In genomic region chr20:44706371-44707258, GRCh38 we compare ENCODE assay signal across 14 cellular contexts. TPM values are rescaled to one million over a fixed set of nuclear protein-coding genes. Genes with fewer than 3 reads are reported as not detected.
DNase-seq lines count a peak whose midpoint lies in the region; ATAC-seq and TF ChIP-seq lines count a peak whose summit lies in the region.
"Had no signal": no experiment of that assay in that cellular context is flagged by ENCODE, and none has a peak within 500 bp of the region (broad histone marks: within the 10 kb centered on the region; RNA-seq: fewer than 3 reads in every experiment).

No MANE protein-coding gene starts in this region.

- DNase-seq in AG20443 (ENCODE audit: low spot score): peak; percentile 82
- DNase-seq in M059J (ENCODE audit: low read depth): peak; percentile 61
- DNase-seq in fibroblast of gingiva (ENCODE audit: low read depth): peak; percentile 91
- peak; percentile 66 for DNase-seq in renal cortical epithelial cell (ENCODE audit: low read depth)
- no peak for DNase-seq in activated T-helper 2 cell treated with anti-CD3 and anti-CD28 coated beads, Interferon-gamma antibody, Interleukin-2, Interleukin-4, amounts not matched to agents 10 μg/mL and 5 μg/mL and 100 μg/mL, durations not matched to agents 14 hours and 24 hours and 36 hours (ENCODE audit: low spot score)
- DNase-seq in HEK293T (ENCODE audit: extremely low spot score): no peak
- DNase-seq in cerebellar cortex (ENCODE audit: low spot score): no peak
- DNase-seq: activated effector memory CD4-positive, alpha-beta T cell treated with Interleukin-2 at 50 U/mL for 16 hours; C1 segment of cervical spinal cord; naive thymus-derived CD8-positive, alpha-beta T cell; NCI-H2029; stimulated activated CD4-positive, alpha-beta T cell treated with anti-CD3 and anti-CD28 coated beads, Interleukin-4, amount 100 ng/mL, for 24 hours had no signal

- H3K4me3 Mint-ChIP-seq in activated T-helper 2 cell treated with anti-CD3 and anti-CD28 coated beads, Interferon-gamma antibody, Interleukin-2, Interleukin-4, amounts not matched to agents 10 μg/mL and 5 μg/mL and 100 μg/mL, durations not matched to agents 14 hours and 24 hours and 36 hours (ENCODE audit: low read depth): no peak overlapping the region
- H3K4me3 Mint-ChIP-seq: naive thymus-derived CD8-positive, alpha-beta T cell had no signal

- no peaks in the 10 kb centered on the region for H3K9me3 Mint-ChIP-seq in activated T-helper 2 cell treated with anti-CD3 and anti-CD28 coated beads, Interferon-gamma antibody, Interleukin-2, Interleukin-4, amounts not matched to agents 10 μg/mL and 5 μg/mL and 100 μg/mL, durations not matched to agents 14 hours and 24 hours and 36 hours
- H3K9me3 Mint-ChIP-seq: naive thymus-derived CD8-positive, alpha-beta T cell had no signal

- no peaks in the 10 kb centered on the region for H3K36me3 Mint-ChIP-seq in activated T-helper 2 cell treated with anti-CD3 and anti-CD28 coated beads, Interferon-gamma antibody, Interleukin-2, Interleukin-4, amounts not matched to agents 10 μg/mL and 5 μg/mL and 100 μg/mL, durations not matched to agents 14 hours and 24 hours and 36 hours (ENCODE audit: low read depth)
- H3K36me3 Mint-ChIP-seq: naive thymus-derived CD8-positive, alpha-beta T cell had no signal

- no peaks in the 10 kb centered on the region for H3K27me3 Mint-ChIP-seq in activated T-helper 2 cell treated with anti-CD3 and anti-CD28 coated beads, Interferon-gamma antibody, Interleukin-2, Interleukin-4, amounts not matched to agents 10 μg/mL and 5 μg/mL and 100 μg/mL, durations not matched to agents 14 hours and 24 hours and 36 hours (ENCODE audit: low read depth)

- no peak overlapping the region for H3K27ac Mint-ChIP-seq in activated T-helper 2 cell treated with anti-CD3 and anti-CD28 coated beads, Interferon-gamma antibody, Interleukin-2, Interleukin-4, amounts not matched to agents 10 μg/mL and 5 μg/mL and 100 μg/mL, durations not matched to agents 14 hours and 24 hours and 36 hours

- no peaks in the 10 kb centered on the region for H3K4me1 Mint-ChIP-seq in activated T-helper 2 cell treated with anti-CD3 and anti-CD28 coated beads, Interferon-gamma antibody, Interleukin-2, Interleukin-4, amounts not matched to agents 10 μg/mL and 5 μg/mL and 100 μg/mL, durations not matched to agents 14 hours and 24 hours and 36 hours (ENCODE audit: low read depth)

- ATAC-seq in HG02884 (IDR thresholded peaks at IDR 0.05; ENCODE audit: unreplicated experiment): no peak
- ATAC-seq: HepG2; naive thymus-derived CD8-positive, alpha-beta T cell had no signal

- intact Hi-C loops in activated T-helper 2 cell treated with anti-CD3 and anti-CD28 coated beads, Interferon-gamma antibody, Interleukin-2, Interleukin-4, amounts not matched to agents 10 μg/mL and 5 μg/mL and 100 μg/mL, durations not matched to agents 14 hours and 24 hours and 36 hours (cut with micrococcal nuclease): no loop called here

- POLR2A ChIA-PET in HEK293T (lab: Yijun Ruan, JAX): no interaction called here

- CTCF ChIA-PET in HEK293T (lab: Yijun Ruan, JAX): no interaction called here

TF ChIP-seq in HEK293T, 16 proteins besides CTCF, POLR2A, EP300 and RAD21:
- TF ChIP-seq BHLHE40 (IDR thresholded peaks at IDR 0.05; ENCODE audit: borderline replicate concordance) (no peak), HDGF (IDR thresholded peaks at IDR 0.05; ENCODE audit: borderline replicate concordance) (no peak), NFRKB (IDR thresholded peaks at IDR 0.05) (no peak), FOXA1 (IDR thresholded peaks at IDR 0.05) (no peak), ZNF384 (IDR thresholded peaks at IDR 0.05) (no peak), ARNT (IDR thresholded peaks at IDR 0.05) (no peak), SP1 (IDR thresholded peaks at IDR 0.05) (no peak), TARDBP (IDR thresholded peaks at IDR 0.05) (no peak), FOXK2 (IDR thresholded peaks at IDR 0.05) (no peak), FOXM1 (IDR thresholded peaks at IDR 0.05; ENCODE audit: borderline replicate concordance) (no peak), SUZ12 (IDR thresholded peaks at IDR 0.05) (no peak), CTBP1 (IDR thresholded peaks at IDR 0.05; ENCODE audit: borderline replicate concordance) (no peak), ELF4 (IDR thresholded peaks at IDR 0.05) (no peak), L3MBTL2 (conservative IDR thresholded peaks at IDR 0.05) (no peak), LEF1 (IDR thresholded peaks at IDR 0.05; ENCODE audit: borderline replicate concordance) (no peak)
- TF ChIP-seq, protein P1, sequence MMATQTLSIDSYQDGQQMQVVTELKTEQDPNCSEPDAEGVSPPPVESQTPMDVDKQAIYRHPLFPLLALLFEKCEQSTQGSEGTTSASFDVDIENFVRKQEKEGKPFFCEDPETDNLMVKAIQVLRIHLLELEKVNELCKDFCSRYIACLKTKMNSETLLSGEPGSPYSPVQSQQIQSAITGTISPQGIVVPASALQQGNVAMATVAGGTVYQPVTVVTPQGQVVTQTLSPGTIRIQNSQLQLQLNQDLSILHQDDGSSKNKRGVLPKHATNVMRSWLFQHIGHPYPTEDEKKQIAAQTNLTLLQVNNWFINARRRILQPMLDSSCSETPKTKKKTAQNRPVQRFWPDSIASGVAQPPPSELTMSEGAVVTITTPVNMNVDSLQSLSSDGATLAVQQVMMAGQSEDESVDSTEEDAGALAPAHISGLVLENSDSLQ (IDR thresholded peaks at IDR 0.05): no peak

RNA-seq across cellular contexts. Expression of gene CCN5, which starts 8.6 kb away (rescaled TPM):
- total RNA-seq in M059J (2014; rRNA removed; shearing (Covaris generic)): 0.44 TPM in 1 of 2 replicates, not detected in the other
- total RNA-seq in renal cortical epithelial cell: 0.10 TPM in 1 of 2 replicates, not detected in the other
- not detected in 2 replicates for total RNA-seq in activated T-helper 2 cell treated with anti-CD3 and anti-CD28 coated beads, Interferon-gamma antibody, Interleukin-2, Interleukin-4, amounts not matched to agents 10 μg/mL and 5 μg/mL and 100 μg/mL, durations not matched to agents 14 hours and 24 hours and 36 hours
- total RNA-seq: HepG2; naive thymus-derived CD8-positive, alpha-beta T cell had no signal

RNA-seq across cellular contexts. Expression of gene KCNK15, which starts 39.0 kb away (rescaled TPM):
- total RNA-seq in M059J (2014; rRNA removed; shearing (Covaris generic)): not detected in 2 replicates
- 2.1 and 4.6 TPM in 2 replicates for total RNA-seq in renal cortical epithelial cell
- 0.16 and 0.34 TPM in 2 replicates for total RNA-seq in activated T-helper 2 cell treated with anti-CD3 and anti-CD28 coated beads, Interferon-gamma antibody, Interleukin-2, Interleukin-4, amounts not matched to agents 10 μg/mL and 5 μg/mL and 100 μg/mL, durations not matched to agents 14 hours and 24 hours and 36 hours
- total RNA-seq: HepG2; naive thymus-derived CD8-positive, alpha-beta T cell had no signal

RNA-seq across cellular contexts. Expression of gene ADA, which starts 55.1 kb away (rescaled TPM):
- total RNA-seq in M059J (2014; rRNA removed; shearing (Covaris generic)): 9.1 and 9.6 TPM in 2 replicates
- total RNA-seq in renal cortical epithelial cell: 5.9 and 10.0 TPM in 2 replicates
- 33.3 and 34.5 TPM in 2 replicates for total RNA-seq in activated T-helper 2 cell treated with anti-CD3 and anti-CD28 coated beads, Interferon-gamma antibody, Interleukin-2, Interleukin-4, amounts not matched to agents 10 μg/mL and 5 μg/mL and 100 μg/mL, durations not matched to agents 14 hours and 24 hours and 36 hours

Comparison
In these comparisons a context has a peak if more than half of its experiments do, and no peak if none do; other contexts are left out.
1. DNase-seq: peak in AG20443 (single experiment), M059J (single experiment), fibroblast of gingiva (single experiment) and renal cortical epithelial cell (single experiment); none in activated T-helper 2 cell treated with anti-CD3 and anti-CD28 coated beads, Interferon-gamma antibody, Interleukin-2, Interleukin-4, amounts not matched to agents 10 μg/mL and 5 μg/mL and 100 μg/mL, durations not matched to agents 14 hours and 24 hours and 36 hours (single experiment), HEK293T (single experiment) and cerebellar cortex (single experiment).